10 cellular contexts compared by ENCODE assay signal in genomic region chr5:111703662-111704061, GRCh38. TPM values are rescaled to one million over a fixed set of nuclear protein-coding genes. Genes with fewer than 3 reads are reported as not detected.
DNase-seq lines count a peak whose midpoint lies in the region; ATAC-seq and TF ChIP-seq lines count a peak whose summit lies in the region.
"Had no signal": no experiment of that assay in that cellular context is flagged by ENCODE, and none has a peak within 500 bp of the region (broad histone marks: within the 10 kb centered on the region; RNA-seq: fewer than 3 reads in every experiment).

No MANE protein-coding gene starts in this region.

- DNase-seq in GM13977 (ENCODE audit: low spot score) (peak; percentile 35), superior temporal gyrus (ENCODE audit: extremely low spot score) (no peak), GM23338 (ENCODE audit: low spot score) (no peak), HPDE6-E6E7 (ENCODE audit: extremely low spot score) (no peak), left colon (no peak)
- peak; percentile 10 for DNase-seq in T-helper 2 cell treated with Interferon-gamma antibody and Interleukin-4, amounts not matched to agents 5 μg/mL and 100 μg/mL, for 36 hours (ENCODE audit: low spot score)
- DNase-seq: mammary epithelial cell, NCI-H510A had no signal

- peaks cover 4% of the 10 kb centered on the region for H3K9me3 Mint-ChIP-seq in T-helper 2 cell treated with Interferon-gamma antibody and Interleukin-4, amounts not matched to agents 5 μg/mL and 100 μg/mL, for 36 hours
- no peaks in the 10 kb centered on the region for H3K9me3 Mint-ChIP-seq in GM23338

- H3K27me3 Mint-ChIP-seq in T-helper 2 cell treated with Interferon-gamma antibody and Interleukin-4, amounts not matched to agents 5 μg/mL and 100 μg/mL, for 36 hours (ENCODE audit: low read depth) = peaks cover 15% of the 10 kb centered on the region
- H3K27me3 Mint-ChIP-seq in GM23338 (ENCODE audit: insufficient read depth, low read depth, poor library complexity) = peaks cover 4% of the 10 kb centered on the region

- no peaks in the 10 kb centered on the region for H3K36me3 ChIP-seq in GM23338 (ENCODE audit: insufficient read depth)

- peak; percentile 96 for ATAC-seq in GM19467 (IDR thresholded peaks at IDR 0.05; ENCODE audit: unreplicated experiment)
- peak; percentile 98 for ATAC-seq in HG03139 (IDR thresholded peaks at IDR 0.05; ENCODE audit: unreplicated experiment)
- no peak for ATAC-seq in GM23338
- ATAC-seq in left colon = no peak

- in situ Hi-C loops in GM13977 (cut with MboI; ENCODE audit: low pct_unique_long_range_greater_than_20kb, low sequenced_read_pairs, unreplicated experiment) = no loop called here

- no peaks in the 10 kb centered on the region for H3K9me2 ChIP-seq in GM23338 (ENCODE audit: insufficient read depth)

- peak overlapping the region; percentile 22 for H3K27ac Mint-ChIP-seq in T-helper 2 cell treated with Interferon-gamma antibody and Interleukin-4, amounts not matched to agents 5 μg/mL and 100 μg/mL, for 36 hours
- no peak overlapping the region for H3K27ac Mint-ChIP-seq in GM23338

- H3K27ac ChIP-seq in GM23338 (ENCODE audit: low read depth) = no peak overlapping the region

- no peak overlapping the region for H3K4me3 ChIP-seq in GM23338

- no peak overlapping the region for H3K4me2 ChIP-seq in GM23338

- H3K4me3 Mint-ChIP-seq in T-helper 2 cell treated with Interferon-gamma antibody and Interleukin-4, amounts not matched to agents 5 μg/mL and 100 μg/mL, for 36 hours = peak overlapping the region; percentile 62
- no peak overlapping the region for H3K4me3 Mint-ChIP-seq in GM23338

- no peaks in the 10 kb centered on the region for H3K4me1 ChIP-seq in GM23338 (ENCODE audit: insufficient read depth)

- intact Hi-C loops in left colon (cut with DNase I, micrococcal nuclease) = no loop called here

- no peaks in the 10 kb centered on the region for H3K27me3 ChIP-seq in GM23338 (ENCODE audit: insufficient read depth)

- H3K79me2 ChIP-seq in GM23338 (replicated peaks; ENCODE audit: insufficient read depth) = no peaks in the 10 kb centered on the region

- no peaks in the 10 kb centered on the region for H3K36me3 Mint-ChIP-seq in T-helper 2 cell treated with Interferon-gamma antibody and Interleukin-4, amounts not matched to agents 5 μg/mL and 100 μg/mL, for 36 hours (ENCODE audit: low read depth)
- no peaks in the 10 kb centered on the region for H3K36me3 Mint-ChIP-seq in GM23338 (ENCODE audit: low read depth)

- no peaks in the 10 kb centered on the region for H3F3A ChIP-seq in GM23338 (replicated peaks; ENCODE audit: low read depth)

- no peaks in the 10 kb centered on the region for H4K20me1 ChIP-seq in GM23338 (replicated peaks; ENCODE audit: insufficient read depth)

- no peak overlapping the region for H2AFZ ChIP-seq in GM23338

- TF ChIP-seq CTCF in GM13977 (IDR thresholded peaks at IDR 0.05; ENCODE audit: extremely low read depth, insufficient read depth, missing control alignments) = no peak
- no peak for TF ChIP-seq CTCF in GM23338 (conservative IDR thresholded peaks at IDR 0.05; ENCODE audit: low read depth in 2 of 2)

- peaks cover 16% of the 10 kb centered on the region for H3K4me1 Mint-ChIP-seq in T-helper 2 cell treated with Interferon-gamma antibody and Interleukin-4, amounts not matched to agents 5 μg/mL and 100 μg/mL, for 36 hours (ENCODE audit: low read depth)
- H3K4me1 Mint-ChIP-seq in GM23338 = peaks cover 6% of the 10 kb centered on the region

TF ChIP-seq in GM23338, 12 proteins besides CTCF, POLR2A, EP300 and RAD21:
- TF ChIP-seq JUNB (IDR thresholded peaks at IDR 0.05; ENCODE audit: unreplicated experiment) (no peak), EZH2phosphoT487 (IDR thresholded peaks at IDR 0.05; ENCODE audit: unreplicated experiment) (no peak), STAT1 (IDR thresholded peaks at IDR 0.05; ENCODE audit: unreplicated experiment) (no peak), ZNF114 (CRISPR knock-in tag; IDR thresholded peaks at IDR 0.05) (no peak), CREB1 (CRISPR knock-in tag; IDR thresholded peaks at IDR 0.05; ENCODE audit: low read depth) (no peak), EZH2 (IDR thresholded peaks at IDR 0.05; ENCODE audit: low read depth, unreplicated experiment) (no peak), ZNF331 (CRISPR knock-in tag; IDR thresholded peaks at IDR 0.05; ENCODE audit: low read depth) (no peak)

RNA-seq across cellular contexts. Expression of gene NREP, which starts 53.3 kb away (rescaled TPM):
- total RNA-seq in GM23338 (2014; rRNA removed; shearing (Covaris generic)) = 300 and 336 TPM in 2 replicates
- polyA plus RNA-seq in GM23338 (2016; fragmentation: Nextera tagmentation; extraction: Ambion mirVana) = 260 and 264 TPM in 2 replicates
- 10 to 100 TPM; 14.3 to 16.3 TPM for total RNA-seq in left colon

Comparison
In these comparisons a context has a peak if more than half of its experiments do, and no peak if none do; other contexts are left out.
1. DNase-seq: peak in GM13977 (single experiment) and T-helper 2 cell treated with Interferon-gamma antibody and Interleukin-4, amounts not matched to agents 5 μg/mL and 100 μg/mL, for 36 hours (single experiment); none in superior temporal gyrus (single experiment), GM23338 (single experiment), HPDE6-E6E7 (single experiment) and left colon (0 of 2).
2. ATAC-seq: peak in GM19467 (single experiment) and HG03139 (single experiment); none in GM23338 (single experiment) and left colon (single experiment).
3. RNA of gene NREP, which starts 53.3 kb away (total RNA-seq): 300 to 336 TPM in GM23338; 14.3 to 16.3 TPM in left colon; every median in the first group is over 10 times any median in the second.